Comparison of ENCODE assay signal across 11 cellular contexts in the genomic region with DNA sequence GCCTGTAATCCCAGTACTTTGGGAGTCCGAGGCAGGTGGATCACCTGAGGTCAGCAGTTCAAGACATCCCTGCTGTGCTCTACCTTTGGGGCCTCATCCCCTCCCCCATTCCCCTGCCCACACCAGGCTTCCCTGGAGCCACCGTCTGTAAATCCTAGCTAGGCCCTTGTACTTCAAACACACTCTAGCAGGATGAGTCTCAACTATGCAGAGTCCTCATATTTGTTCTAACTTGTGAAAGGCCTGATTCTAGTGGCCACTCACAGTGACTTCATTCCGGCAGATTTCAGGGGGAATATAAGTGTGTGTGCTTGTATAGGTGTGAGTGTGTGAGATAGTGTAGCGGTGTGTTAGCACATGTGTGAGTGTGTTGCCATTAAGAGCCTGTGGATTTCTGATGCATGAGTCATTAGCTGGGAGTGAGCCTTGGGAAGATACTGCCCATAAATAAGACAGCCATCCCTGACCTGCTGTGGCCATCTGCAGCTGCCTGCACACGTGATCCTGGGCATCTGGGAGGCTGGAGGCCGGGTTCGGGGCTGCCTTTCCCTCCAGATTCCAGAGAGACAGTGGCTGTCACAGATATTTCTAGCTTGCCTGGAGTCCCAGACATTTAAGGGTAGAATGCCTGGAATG. TPM values are rescaled to one million over a fixed set of nuclear protein-coding genes. Genes with fewer than 3 reads are reported as not detected.
DNase-seq lines count a peak whose midpoint lies in the region; ATAC-seq, FAIRE-seq and TF ChIP-seq lines count a peak whose summit lies in the region.
"Had no signal": no experiment of that assay in that cellular context is flagged by ENCODE, and none has a peak within 500 bp of the region (broad histone marks: within the 10 kb centered on the region; RNA-seq: fewer than 3 reads in every experiment).

No MANE protein-coding gene starts in this region.

- H3K4me3 ChIP-seq in epithelial cell of esophagus (ENCODE audit: low read length) = no peak overlapping the region
- no peak overlapping the region for H3K4me3 ChIP-seq in pancreas
- H3K4me3 ChIP-seq: ascending aorta had no signal

- no peaks in the 10 kb centered on the region for H3K4me1 ChIP-seq in pancreas
- H3K4me1 ChIP-seq: ascending aorta had no signal

- FAIRE-seq in pancreas (lab: Jason Lieb, UNC) = no peak

- intact Hi-C loops in pancreas (cut with DNase I) = no loop called here

- H3K9me3 ChIP-seq in pancreas = no peaks in the 10 kb centered on the region
- H3K9me3 ChIP-seq: ascending aorta had no signal

- no peaks in the 10 kb centered on the region for H3K36me3 ChIP-seq in pancreas
- H3K36me3 ChIP-seq: ascending aorta had no signal

- ATAC-seq in pancreas (peak in 3 of 4 donors; percentile 24 to 50 (median 42)), GM19351 (IDR thresholded peaks at IDR 0.05; ENCODE audit: unreplicated experiment) (no peak)

- no peaks in the 10 kb centered on the region for H3K27me3 ChIP-seq in pancreas

- peak overlapping the region in 2 of 4 donors; percentile 21 to 77 for H3K27ac ChIP-seq in pancreas
- H3K27ac ChIP-seq: ascending aorta had no signal

- TF ChIP-seq CTCF in epithelial cell of esophagus (IDR thresholded peaks at IDR 0.05; ENCODE audit: insufficient read depth, low read depth, low read length, missing control alignments) (no peak), pancreas (IDR thresholded peaks at IDR 0.05) (no peak)

- DNase-seq in Daoy (ENCODE audit: low read depth) = peak; percentile 76
- DNase-seq in NCI-H510A treated with DMSO at 0.1 percent for 48 hours (lab: John Stamatoyannopoulos, UW) = peak; percentile 90
- DNase-seq in epithelial cell of esophagus (ENCODE audit: low read depth) = peak; percentile 88
- DNase-seq in pancreas = no peak
- DNase-seq in activated CD8-positive, alpha-beta memory T cell treated with anti-CD3 and anti-CD28 coated beads, Interleukin-2, amount 50 U/mL, for 4 hours = no peak
- no peak for DNase-seq in stimulated activated CD8-positive, alpha-beta memory T cell treated with anti-CD3 and anti-CD28 coated beads, Interleukin-4, amount 100 ng/mL, for 48 hours
- DNase-seq in HuH-7.5 (ENCODE audit: low spot score) = no peak
- DNase-seq: NK-92 treated with Interleukin-12 subunit alpha and Interleukin-12 subunit beta, amount 100 ng/mL, for 24 hours; stimulated activated CD4-positive, alpha-beta T cell treated with anti-CD3 and anti-CD28 coated beads, Interleukin-4, amount 100 ng/mL, for 24 hours had no signal

- WGBS in pancreas, 2 donors = 59 to 66% methylated on average over 7 of the region's 7 CpGs

RNA-seq across cellular contexts. Expression of gene NEURL1, which starts 1.7 kb away (rescaled TPM):
- 0.03 TPM in 1 of 2 replicates, not detected in the other for total RNA-seq in Daoy (2014; rRNA removed; shearing (Covaris generic))
- total RNA-seq in pancreas = 10 to 100 TPM; 11.0 to 19.2 (median 17.6) TPM
- polyA plus RNA-seq in pancreas = 10 to 100 TPM; 36.3 to 69.9 TPM
- total RNA-seq: ascending aorta had no signal

RNA-seq across cellular contexts. Expression of gene CALHM3, which starts 12.8 kb away (rescaled TPM):
- total RNA-seq in Daoy (2014; rRNA removed; shearing (Covaris generic)) = 0.29 TPM in 1 of 2 replicates, not detected in the other
- under 1 TPM; 0.08 to 0.58 (median 0.17) TPM for total RNA-seq in pancreas
- 1 to 10 TPM in 1 of 2 donors, under 1 TPM in 1; 0.11 to 1.5 TPM for polyA plus RNA-seq in pancreas
- total RNA-seq: ascending aorta had no signal

RNA-seq across cellular contexts. Expression of gene CALHM1, which starts 33.1 kb away (rescaled TPM):
- not detected in 2 replicates for total RNA-seq in Daoy (2014; rRNA removed; shearing (Covaris generic))
- under 1 TPM in 1 of 6 donors, not detected in 5; 0.16 TPM for total RNA-seq in pancreas
- polyA plus RNA-seq in pancreas = not detected
- total RNA-seq: ascending aorta had no signal

RNA-seq across cellular contexts. Expression of gene CALHM2, which starts 39.7 kb away (rescaled TPM):
- total RNA-seq in Daoy (2014; rRNA removed; shearing (Covaris generic)) = 1.9 and 3.8 TPM in 2 replicates
- 10 to 100 TPM in 1 of 6 donors, 1 to 10 TPM in 5; 1.1 to 14.0 (median 4.1) TPM for total RNA-seq in pancreas
- 1 to 10 TPM; 7.0 to 7.7 TPM for polyA plus RNA-seq in pancreas

Comparison
In these comparisons a context has a peak if more than half of its experiments do, and no peak if none do; other contexts are left out.
1. DNase-seq: peak in Daoy (single experiment), NCI-H510A treated with DMSO at 0.1 percent for 48 hours (single experiment) and epithelial cell of esophagus (single experiment); none in pancreas (0 of 6), activated CD8-positive, alpha-beta memory T cell treated with anti-CD3 and anti-CD28 coated beads, Interleukin-2, amount 50 U/mL, for 4 hours (single experiment), stimulated activated CD8-positive, alpha-beta memory T cell treated with anti-CD3 and anti-CD28 coated beads, Interleukin-4, amount 100 ng/mL, for 48 hours (single experiment) and HuH-7.5 (single experiment).
2. RNA of gene NEURL1, which starts 1.7 kb away (total RNA-seq): 11.0 to 19.2 TPM in pancreas; 0.03 TPM in Daoy; every median in the first group is over 10 times any median in the second.